20 cellular contexts compared by ENCODE assay signal in the genomic region with DNA sequence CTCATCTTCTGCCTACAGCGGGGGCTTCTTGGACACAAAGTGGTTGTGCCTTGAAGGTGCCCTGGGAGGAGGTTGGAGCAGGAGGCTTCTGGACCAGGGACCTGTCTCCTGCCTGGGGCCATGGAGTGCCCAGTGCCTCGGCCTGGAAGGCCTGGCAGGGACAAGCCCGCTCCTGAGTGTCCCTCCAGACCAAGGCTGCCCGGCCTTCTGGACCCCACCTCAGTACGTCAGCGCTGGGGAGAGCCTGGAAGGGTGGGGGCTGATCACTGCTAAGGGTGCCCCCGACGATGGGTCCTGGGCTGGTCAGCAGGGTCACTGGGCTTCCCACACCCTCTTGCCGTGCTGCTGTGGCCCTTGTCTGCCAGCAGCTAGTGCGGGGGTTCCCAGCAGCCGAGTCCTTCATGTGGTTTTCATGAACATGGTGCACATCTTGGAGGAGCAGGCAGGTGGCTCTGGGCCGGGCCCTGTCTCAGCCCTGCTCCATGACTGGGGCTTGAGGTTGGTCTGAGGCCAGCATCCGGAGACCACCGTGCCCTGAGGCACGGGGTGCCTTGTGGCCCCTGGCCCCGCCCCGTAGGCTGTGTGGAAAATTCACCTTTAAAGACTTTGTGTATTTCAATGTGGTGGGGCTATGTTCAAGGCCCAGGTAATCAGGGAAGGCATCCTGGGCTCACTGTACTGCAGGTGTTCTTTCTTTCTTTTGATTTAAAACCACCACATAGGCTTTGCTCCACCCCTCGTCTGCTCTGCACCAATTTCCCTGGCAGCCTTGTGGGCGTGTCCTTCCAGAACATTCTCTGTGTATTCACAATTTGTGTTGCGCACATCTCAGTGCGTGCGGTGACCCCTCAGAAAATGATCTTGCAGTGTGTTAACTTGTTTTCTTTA. TPM values are rescaled to one million over a fixed set of nuclear protein-coding genes. Genes with fewer than 3 reads are reported as not detected.
A peak's percentile ranks its signal among the peaks of the same experiment; 100 is the strongest.
DNase-seq lines count a peak whose midpoint lies in the region; ATAC-seq, FAIRE-seq and TF ChIP-seq lines count a peak whose summit lies in the region.
"Had no signal": no experiment of that assay in that cellular context is flagged by ENCODE, and none has a peak within 500 bp of the region (broad histone marks: within the 10 kb centered on the region; RNA-seq: fewer than 3 reads in every experiment).

No MANE protein-coding gene starts in this region.

- DNase-seq in Right ventricle myocardium inferior (ENCODE audit: missing footprints) = peak; percentile 35
- no peak for DNase-seq in left ventricle myocardium inferior
- peak in 13 of 34 experiments; percentile 13 to 44 (median 31) for DNase-seq in T-cell
- no peak for DNase-seq in H1 (ENCODE audit: low read depth in 1 of 2, low spot score in 2 of 2)
- DNase-seq in sciatic nerve (ENCODE audit: low spot score) = no peak
- DNase-seq in activated CD4-positive, CD25-positive, alpha-beta regulatory T cell (lab: John Stamatoyannopoulos, UW) = no peak
- DNase-seq in hypothalamus (lab: John Stamatoyannopoulos, UW) = no peak
- no peak for DNase-seq in HCEC 1CT
- DNase-seq: cortex of kidney; DMS 273 treated with DMSO at 0.1 percent for 48 hours; KG1; NCI-H187; NCI-H526 treated with DMSO at 0.1 percent for 48 hours; ovary; stimulated activated CD4-positive, alpha-beta T cell treated with anti-CD3 and anti-CD28 coated beads, Interleukin-12 subunit alpha, Interleukin-12 subunit beta, amount 100 ng/mL, for 4 hours; stimulated activated CD4-positive, alpha-beta T cell treated with anti-CD3 and anti-CD28 coated beads, Interleukin-4, amount 100 ng/mL, for 4 hours had no signal

- H3K9me3 ChIP-seq in left ventricle myocardium inferior (replicated peaks) = no peaks in the 10 kb centered on the region
- no peaks in the 10 kb centered on the region for H3K9me3 ChIP-seq in H1 (ENCODE audit: insufficient read depth in 2 of 2, low read depth in 1 of 2, low read length in 1 of 2)
- H3K9me3 ChIP-seq: ovary, vagina had no signal

- H2AFZ ChIP-seq in H1 (ENCODE audit: low read length) = no peak overlapping the region

- no peak overlapping the region for H3K14ac ChIP-seq in H1 (ENCODE audit: insufficient read length)

- TF ChIP-seq CTCF in left ventricle myocardium inferior (IDR thresholded peaks at IDR 0.05; ENCODE audit: borderline replicate concordance) (no peak), H1 (IDR thresholded peaks at IDR 0.05; ENCODE audit: control extremely low read depth in 1 of 3, insufficient read depth in 1 of 3, low read depth in 1 of 3, low read length in 3 of 3) (no peak)

- H3K27me3 ChIP-seq in left ventricle myocardium inferior (ENCODE audit: low read depth) = no peaks in the 10 kb centered on the region
- H3K27me3 ChIP-seq in H1 (replicated peaks in 1 of 4; ENCODE audit: control insufficient read depth in 3 of 4, extremely low read depth in 1 of 4, insufficient read depth in 3 of 4, low read length in 3 of 4) = no peaks in the 10 kb centered on the region
- H3K27me3 ChIP-seq: ovary, vagina had no signal

- H4K91ac ChIP-seq in H1 (replicated peaks; ENCODE audit: insufficient read length, low read length) = no peak overlapping the region

- no peak overlapping the region for H3K4ac ChIP-seq in H1 (replicated peaks; ENCODE audit: insufficient read length, low read depth, low read length)

- H3K4me3 ChIP-seq in left ventricle myocardium inferior (no peak overlapping the region), H1 (ENCODE audit: extremely low read depth in 1 of 4, insufficient read depth in 2 of 4, low read depth in 3 of 4, low read length in 4 of 4) (no peak overlapping the region)
- H3K4me3 ChIP-seq: ovary, vagina had no signal

- POLR2A ChIA-PET in T-cell (lab: Charles Lee) (no interaction called here), H1 (lab: Charles Lee; ENCODE audit: partially characterized antibody) (interaction anchor here (0.6 kb wide), 1 partner anchor 31 kb away, joined by 3 read pairs; no protein-coding TSS in a partner anchor)

- H3K56ac ChIP-seq in H1 (replicated peaks; ENCODE audit: insufficient read length, low read depth, low read length) = no peak overlapping the region

- no peaks in the 10 kb centered on the region for H3K27me3 Mint-ChIP-seq in T-cell
- H3K27me3 Mint-ChIP-seq: activated T-helper 17 cell treated with anti-CD3 and anti-CD28 coated beads, Interleukin-2, amount 50 U/mL, for 72 hours had no signal

- H3K27ac ChIP-seq in left ventricle myocardium inferior (replicated peaks) (no peak overlapping the region), H1 (ENCODE audit: low read depth, low read length) (no peak overlapping the region)
- H3K27ac ChIP-seq: C4-2B, ovary, vagina had no signal

- H3K9me3 Mint-ChIP-seq in T-cell = no peaks in the 10 kb centered on the region
- H3K9me3 Mint-ChIP-seq: activated T-helper 17 cell treated with anti-CD3 and anti-CD28 coated beads, Interleukin-2, amount 50 U/mL, for 72 hours had no signal

- TF ChIP-seq RAD21 in H1 (IDR thresholded peaks at IDR 0.05 in 1 of 2, conservative IDR thresholded peaks at IDR 0.05 in 1 of 2; ENCODE audit: low read depth in 2 of 2, low read length in 2 of 2) = no peak

- H4K5ac ChIP-seq in H1 (ENCODE audit: insufficient read length, low read depth, low read length) = no peak overlapping the region

- H3K79me1 ChIP-seq in H1 (ENCODE audit: low read depth, low read length) = peaks cover 18% of the 10 kb centered on the region

- H2BK15ac ChIP-seq in H1 (ENCODE audit: low read length) = no peak overlapping the region

- peaks cover 5 to 11% of the 10 kb centered on the region in 2 experiments for H4K20me1 ChIP-seq in H1 (replicated peaks in 1 of 2; ENCODE audit: control insufficient read depth in 1 of 2, insufficient read depth in 2 of 2, low read length in 2 of 2)

- WGBS in H1 (ENCODE audit: extremely low coverage in 1 of 2, insufficient coverage in 1 of 2, insufficient read length in 1 of 2, insufficient replicate concordance in 2 of 2, low coverage in 1 of 2, low lambda C conversion rate in 2 of 2, missing lambda C conversion rate in 1 of 2), 2 experiments = 91% methylated on average over 22 of the region's 22 CpGs; no CpG with 5 or more reads in 1 of the 2 experiments

- peaks cover 37 to 47% (median 43%) of the 10 kb centered on the region in 3 donors for H3K4me1 Mint-ChIP-seq in T-cell

- H3K4me1 ChIP-seq in left ventricle myocardium inferior (no peaks in the 10 kb centered on the region), H1 (replicated peaks in 1 of 4; ENCODE audit: control insufficient read depth in 3 of 4, insufficient read depth in 4 of 4, low read length in 3 of 4) (peaks cover 0 to 2% (median 0%) of the 10 kb centered on the region in 4 experiments; a peak in 2 of 7 replicates)
- H3K4me1 ChIP-seq: vagina had no signal

- FAIRE-seq in H1 (lab: Jason Lieb, UNC) = no peak

- H3K4me3 Mint-ChIP-seq in T-cell = peak overlapping the region in 1 of 3 donors; percentile 55
- H3K4me3 Mint-ChIP-seq: activated T-helper 17 cell treated with anti-CD3 and anti-CD28 coated beads, Interleukin-2, amount 50 U/mL, for 72 hours had no signal

- no peak overlapping the region for H2BK5ac ChIP-seq in H1 (ENCODE audit: low read depth, low read length)

- no peak overlapping the region for H2BK120ac ChIP-seq in H1 (replicated peaks; ENCODE audit: low read depth, low read length)

- H3K18ac ChIP-seq in H1 (ENCODE audit: extremely low read depth, low read length) = no peak overlapping the region

- peaks cover 9% of the 10 kb centered on the region for H3K36me3 Mint-ChIP-seq in T-cell

- no peak for TF ChIP-seq EP300 in H1 (IDR thresholded peaks at IDR 0.05; ENCODE audit: borderline replicate concordance in 1 of 2, low read depth in 2 of 2, low read length in 2 of 2)

- intact Hi-C loops in Right ventricle myocardium inferior (cut with DNase I) (no loop called here), left ventricle myocardium inferior (cut with micrococcal nuclease) (no loop called here), sciatic nerve (cut with DNase I) (no loop called here)

- TF ChIP-seq POLR2A in H1 (IDR thresholded peaks at IDR 0.05; ENCODE audit: control extremely low read depth in 1 of 2, low read depth in 2 of 2, low read length in 2 of 2) = no peak

- peak overlapping the region; percentile 66 to 71 for H3K27ac Mint-ChIP-seq in T-cell
- H3K27ac Mint-ChIP-seq: activated T-helper 17 cell treated with anti-CD3 and anti-CD28 coated beads, Interleukin-2, amount 50 U/mL, for 72 hours had no signal

- CTCF ChIA-PET in T-cell (lab: Charles Lee) = no interaction called here
- CTCF ChIA-PET in H1 (lab: Charles Lee; ENCODE audit: partially characterized antibody) = interaction anchor here (1.1 to 1.7 kb wide), 2 partner anchors 23 to 31 kb away, joined by 5 to 8 read pairs; no protein-coding TSS in a partner anchor

- H3K9ac ChIP-seq in H1 (replicated peaks in 1 of 4; ENCODE audit: extremely low read depth in 1 of 4, low read depth in 3 of 4, low read length in 3 of 4) = no peak overlapping the region

- peaks cover 0 to 52% of the 10 kb centered on the region in 2 experiments; a peak in 2 of 4 replicates for H3K79me2 ChIP-seq in H1 (ENCODE audit: control insufficient read depth in 1 of 2, insufficient read depth in 2 of 2, low read length in 2 of 2)

- no peak overlapping the region for H3K4me2 ChIP-seq in H1 (ENCODE audit: insufficient read depth in 1 of 2, low read depth in 2 of 2, low read length in 2 of 2)

- H3K23ac ChIP-seq in H1 (ENCODE audit: insufficient read length) = no peak overlapping the region

- ATAC-seq in Right ventricle myocardium inferior = no peak
- ATAC-seq in T-cell (replicated peaks in 1 of 4) = peak in 3 of 4 experiments; percentile 25 to 71 (median 47)
- peak; percentile 16 for ATAC-seq in sciatic nerve
- ATAC-seq: activated T-helper 17 cell treated with anti-CD3 and anti-CD28 coated beads, Interleukin-2, amount 50 U/mL, for 72 hours; SK-N-SH treated with all-trans-retinoic acid at 6 μM for 48 hours had no signal

- no peaks in the 10 kb centered on the region for H3K23me2 ChIP-seq in H1 (ENCODE audit: low read depth, low read length)

- H2BK12ac ChIP-seq in H1 (ENCODE audit: low read depth, low read length) = no peak overlapping the region

- H3K36me3 ChIP-seq in left ventricle myocardium inferior (peaks cover 25% of the 10 kb centered on the region), H1 (ENCODE audit: control insufficient read depth in 2 of 4, insufficient read depth in 4 of 4, low read length in 3 of 4) (peaks cover 0 to 3% (median 1%) of the 10 kb centered on the region in 4 experiments; a peak in 3 of 8 replicates)
- H3K36me3 ChIP-seq: ovary had no signal

- no peak overlapping the region for H2AK5ac ChIP-seq in H1 (ENCODE audit: low read depth, low read length)

- no peak overlapping the region for H2BK20ac ChIP-seq in H1 (ENCODE audit: low read length)

- peak overlapping the region; percentile 28; the same call in 1 of the 2 replicates for H4K8ac ChIP-seq in H1 (ENCODE audit: extremely low read depth, insufficient read depth, low read length)

RNA-seq across cellular contexts. Expression of gene MGRN1, which starts 22.4 kb away (rescaled TPM):
- total RNA-seq in Right ventricle myocardium inferior = 32.2 TPM
- total RNA-seq in left ventricle myocardium inferior = 30.5 TPM
- 10 to 100 TPM; 63.1 to 76.8 (median 72.2) TPM for total RNA-seq in T-cell
- 79.4 and 82.3 TPM in 2 replicates for total RNA-seq in H1 (2021; fragmentation: NEBNext Ultra II Directional; extraction: Animal tissue kit (Norgen Biotek cat#: 25700))
- polyA plus RNA-seq in H1 (2011; rRNA removed) = 15.0 and 30.1 TPM in 2 replicates
- polyA plus RNA-seq in H1 (2011; cell fraction: cytosol; rRNA removed) = 12.4 TPM
- 33.9 TPM for polyA plus RNA-seq in H1 (2011; cell fraction: nucleus; rRNA removed)
- 39.5 to 72.9 TPM (median 65.4 TPM) in 4 replicates for polyA plus RNA-seq in H1 (2012, experiment 1 of 2)
- 52.0 TPM for polyA plus RNA-seq in H1 (2012, experiment 2 of 2)
- polyA plus RNA-seq in H1 (2013, experiment 1 of 2) = 46.7 TPM
- polyA plus RNA-seq in H1 (2013, experiment 2 of 2) = 47.1 TPM
- polyA minus RNA-seq in H1 (2011; rRNA and poly(A)+ RNA removed) = 17.9 and 22.6 TPM in 2 replicates
- 30.4 TPM for polyA minus RNA-seq in H1 (2011; cell fraction: cytosol; rRNA and poly(A)+ RNA removed)
- polyA minus RNA-seq in H1 (2011; cell fraction: nucleus; rRNA and poly(A)+ RNA removed) = 30.7 TPM
- total RNA-seq in sciatic nerve = 75.3 TPM

RNA-seq across cellular contexts. Expression of gene UBALD1, which starts 32.3 kb away (rescaled TPM):
- total RNA-seq in Right ventricle myocardium inferior (26.2 TPM), left ventricle myocardium inferior (24.7 TPM), T-cell (10 to 100 TPM; 26.0 to 53.1 (median 47.6) TPM), sciatic nerve (30.8 TPM)
- 52.2 and 62.0 TPM in 2 replicates for total RNA-seq in H1 (2021; fragmentation: NEBNext Ultra II Directional; extraction: Animal tissue kit (Norgen Biotek cat#: 25700))
- 28.6 and 48.9 TPM in 2 replicates for polyA plus RNA-seq in H1 (2011; rRNA removed)
- polyA plus RNA-seq in H1 (2011; cell fraction: cytosol; rRNA removed) = 20.7 TPM
- 44.3 TPM for polyA plus RNA-seq in H1 (2011; cell fraction: nucleus; rRNA removed)
- polyA plus RNA-seq in H1 (2012, experiment 1 of 2) = 31.3 to 45.9 TPM (median 41.7 TPM) in 4 replicates
- 25.4 TPM for polyA plus RNA-seq in H1 (2012, experiment 2 of 2)
- polyA plus RNA-seq in H1 (2013, experiment 1 of 2) = 36.1 TPM
- 36.7 TPM for polyA plus RNA-seq in H1 (2013, experiment 2 of 2)
- 3.9 and 5.5 TPM in 2 replicates for polyA minus RNA-seq in H1 (2011; rRNA and poly(A)+ RNA removed)
- 28.0 TPM for polyA minus RNA-seq in H1 (2011; cell fraction: cytosol; rRNA and poly(A)+ RNA removed)
- 45.1 TPM for polyA minus RNA-seq in H1 (2011; cell fraction: nucleus; rRNA and poly(A)+ RNA removed)

RNA-seq across cellular contexts. Expression of gene NUDT16L1, which starts 46.3 kb away (rescaled TPM):
- 52.3 TPM for total RNA-seq in Right ventricle myocardium inferior
- 61.9 TPM for total RNA-seq in left ventricle myocardium inferior
- total RNA-seq in T-cell = 10 to 100 TPM; 53.3 to 64.0 (median 62.2) TPM
- total RNA-seq in H1 (2021; fragmentation: NEBNext Ultra II Directional; extraction: Animal tissue kit (Norgen Biotek cat#: 25700)) = 34.8 and 41.3 TPM in 2 replicates
- polyA plus RNA-seq in H1 (2011; rRNA removed) = 77.3 and 112 TPM in 2 replicates
- 77.8 TPM for polyA plus RNA-seq in H1 (2011; cell fraction: cytosol; rRNA removed)
- polyA plus RNA-seq in H1 (2011; cell fraction: nucleus; rRNA removed) = 64.0 TPM
- 29.6 to 40.8 TPM (median 37.5 TPM) in 4 replicates for polyA plus RNA-seq in H1 (2012, experiment 1 of 2)
- 45.2 TPM for polyA plus RNA-seq in H1 (2012, experiment 2 of 2)
- polyA plus RNA-seq in H1 (2013, experiment 1 of 2) = 21.6 TPM
- polyA plus RNA-seq in H1 (2013, experiment 2 of 2) = 20.8 TPM
- 11.7 and 13.1 TPM in 2 replicates for polyA minus RNA-seq in H1 (2011; rRNA and poly(A)+ RNA removed)
- polyA minus RNA-seq in H1 (2011; cell fraction: cytosol; rRNA and poly(A)+ RNA removed) = 23.3 TPM
- polyA minus RNA-seq in H1 (2011; cell fraction: nucleus; rRNA and poly(A)+ RNA removed) = 22.2 TPM
- 21.3 TPM for total RNA-seq in sciatic nerve
